In the genomic region with DNA sequence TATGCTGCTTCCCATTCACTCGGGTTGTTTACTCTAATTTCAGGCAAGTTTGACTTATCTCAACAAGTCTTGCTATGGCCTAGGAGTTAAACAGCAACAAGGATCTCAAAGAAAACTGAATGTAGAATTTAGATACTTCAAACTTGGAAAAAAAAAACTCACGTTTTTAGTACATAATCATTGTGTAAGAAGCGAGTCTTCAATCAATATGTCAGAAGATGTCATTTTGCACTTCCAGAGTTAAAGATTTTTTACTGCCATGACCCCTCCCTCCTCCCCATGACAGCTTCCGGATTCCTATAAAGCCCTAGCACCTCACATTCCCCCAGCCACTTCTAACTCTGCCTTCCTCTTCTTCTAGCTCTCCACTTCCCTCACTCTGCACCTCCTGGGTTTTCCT, we compare ENCODE assay signal across 1 cellular context.
TF ChIP-seq lines count a peak whose summit lies in the region.

No MANE protein-coding gene starts in this region.

TF ChIP-seq in K562, 482 proteins besides CTCF, POLR2A, EP300 and RAD21 (continued from another document):
- no peak for TF ChIP-seq MLX (CRISPR knock-in tag; conservative IDR thresholded peaks at IDR 0.05)
